Comparison of ENCODE assay signal across 17 cellular contexts in genomic region chr19:57563547-57563946, GRCh38. TPM values are rescaled to one million over a fixed set of nuclear protein-coding genes. Genes with fewer than 3 reads are reported as not detected.
DNase-seq lines count a peak whose midpoint lies in the region; ATAC-seq and TF ChIP-seq lines count a peak whose summit lies in the region.
"Had no signal": no experiment of that assay in that cellular context is flagged by ENCODE, and none has a peak within 500 bp of the region (broad histone marks: within the 10 kb centered on the region; RNA-seq: fewer than 3 reads in every experiment).

No MANE protein-coding gene starts in this region.

- peaks cover 10% of the 10 kb centered on the region for H3K27me3 Mint-ChIP-seq in endothelial cell (ENCODE audit: unreplicated experiment)

- H3K4me1 Mint-ChIP-seq in endothelial cell (ENCODE audit: unreplicated experiment): peaks cover 6% of the 10 kb centered on the region

- DNase-seq in DMS53 (lab: John Stamatoyannopoulos, UW) (peak; percentile 9), DMS53 treated with DMSO at 0.1 percent for 48 hours (lab: John Stamatoyannopoulos, UW; ENCODE audit: unreplicated experiment) (no peak), endothelial cell (ENCODE audit: low spot score) (no peak), foreskin melanocyte (no peak)
- DNase-seq: CD4-positive, alpha-beta memory T cell; DMS153; DND-41; EL; GOT3; H7; IMR-90; KBM-7 had no signal

- peak overlapping the region; percentile 51 for H3K4me3 Mint-ChIP-seq in endothelial cell (ENCODE audit: unreplicated experiment)
- H3K4me3 Mint-ChIP-seq: CD14-positive monocyte; CD4-positive, alpha-beta memory T cell had no signal

- H3K36me3 Mint-ChIP-seq in endothelial cell (ENCODE audit: low read depth, unreplicated experiment): peaks cover 51% of the 10 kb centered on the region

- TF ChIP-seq CTCF in endothelial cell (IDR thresholded peaks at IDR 0.05; ENCODE audit: unreplicated experiment): no peak

- no peak for ATAC-seq in HG03469 (IDR thresholded peaks at IDR 0.05; ENCODE audit: unreplicated experiment)
- ATAC-seq: GM12878, HCT116 had no signal

- H3K9me3 Mint-ChIP-seq in endothelial cell (ENCODE audit: unreplicated experiment): peaks cover 55% of the 10 kb centered on the region

- H3K27ac Mint-ChIP-seq in endothelial cell (ENCODE audit: unreplicated experiment): no peak overlapping the region
- H3K27ac Mint-ChIP-seq: CD4-positive, alpha-beta memory T cell had no signal

RNA-seq across cellular contexts. Expression of gene ZNF550, which starts 3.9 kb away (rescaled TPM):
- total RNA-seq in endothelial cell (ENCODE audit: unreplicated experiment): 15.3 TPM

RNA-seq across cellular contexts. Expression of gene ZNF416, which starts 15.2 kb away (rescaled TPM):
- total RNA-seq in endothelial cell (ENCODE audit: unreplicated experiment): 10.9 TPM

RNA-seq across cellular contexts. Expression of gene ZIK1, which starts 20.4 kb away (rescaled TPM):
- total RNA-seq in endothelial cell (ENCODE audit: unreplicated experiment): 19.9 TPM
- total RNA-seq: G401 had no signal

RNA-seq across cellular contexts. Expression of gene ZNF530, which starts 36.1 kb away (rescaled TPM):
- 7.2 TPM for total RNA-seq in endothelial cell (ENCODE audit: unreplicated experiment)

RNA-seq across cellular contexts. Expression of gene ZNF549, which starts 36.4 kb away (rescaled TPM):
- total RNA-seq in endothelial cell (ENCODE audit: unreplicated experiment): 10.6 TPM
